In the genomic region with DNA sequence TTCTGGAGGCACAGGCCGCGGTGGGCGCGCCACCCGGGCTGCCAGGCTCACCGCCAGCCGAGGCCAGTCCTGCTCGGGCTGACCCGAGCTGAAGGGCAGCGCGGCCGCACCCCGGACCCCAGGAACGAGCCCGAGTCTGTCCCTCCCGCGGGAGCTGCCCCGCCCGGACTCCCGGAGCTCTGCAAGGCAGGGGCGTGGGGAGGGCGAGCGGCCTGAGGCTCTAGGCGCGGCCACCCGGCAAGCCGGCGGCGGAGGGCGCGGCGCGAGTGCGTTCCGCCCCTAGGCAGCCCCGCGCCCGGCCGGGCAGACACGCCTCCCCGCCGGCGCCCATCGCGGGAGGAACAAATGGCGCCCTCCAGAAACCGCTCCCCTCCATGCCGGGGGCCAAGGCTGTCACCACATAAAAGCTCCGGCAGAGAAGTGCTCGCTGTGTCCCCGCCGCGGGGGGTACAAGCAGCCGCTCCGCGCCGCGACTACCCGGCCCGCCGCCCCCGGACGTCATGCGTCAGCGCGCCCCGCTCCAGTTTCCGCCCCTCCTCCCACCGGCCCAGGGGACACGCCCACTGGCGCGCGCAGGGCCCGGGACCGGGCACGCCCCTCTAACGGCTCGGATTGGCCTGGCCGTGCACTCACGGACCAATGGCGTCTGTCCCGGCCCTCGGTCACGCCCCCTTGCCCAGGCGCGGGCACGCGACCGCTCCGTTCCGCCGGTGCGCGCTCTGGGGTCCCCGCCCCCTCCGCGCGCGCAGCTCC, we compare ENCODE assay signal across 8 cellular contexts. TPM values are rescaled to one million over a fixed set of nuclear protein-coding genes. Genes with fewer than 3 reads are reported as not detected.
A peak's percentile ranks its signal among the peaks of the same experiment; 100 is the strongest.
DNase-seq lines count a peak whose midpoint lies in the region; ATAC-seq and TF ChIP-seq lines count a peak whose summit lies in the region.

No MANE protein-coding gene starts in this region.

- peaks cover 51% of the 10 kb centered on the region for H3K36me3 Mint-ChIP-seq in dendritic cell treated with granulocyte-macrophage colony-stimulating factor and Interleukin-4, amounts not matched to agents 40 ng/mL and 50 ng/mL, for 4 days (ENCODE audit: low read depth)

- ATAC-seq in GM19351 (IDR thresholded peaks at IDR 0.05; ENCODE audit: unreplicated experiment), result peak; percentile 59
- ATAC-seq in HG03469 (IDR thresholded peaks at IDR 0.05; ENCODE audit: unreplicated experiment), result peak; percentile 48
- peak; percentile 87 for ATAC-seq in left lung

- H3K9me3 Mint-ChIP-seq in dendritic cell treated with granulocyte-macrophage colony-stimulating factor and Interleukin-4, amounts not matched to agents 40 ng/mL and 50 ng/mL, for 4 days, result no peaks in the 10 kb centered on the region

- H3K27me3 Mint-ChIP-seq in dendritic cell treated with granulocyte-macrophage colony-stimulating factor and Interleukin-4, amounts not matched to agents 40 ng/mL and 50 ng/mL, for 4 days, result no peaks in the 10 kb centered on the region

- H3K4me1 Mint-ChIP-seq in dendritic cell treated with granulocyte-macrophage colony-stimulating factor and Interleukin-4, amounts not matched to agents 40 ng/mL and 50 ng/mL, for 4 days (ENCODE audit: low read depth), result peaks cover 58% of the 10 kb centered on the region

- peak overlapping the region; percentile 81 for H3K27ac ChIP-seq in C4-2B
- H3K27ac ChIP-seq in left lung, result peak overlapping the region; percentile 99 to 100

- peak overlapping the region; percentile 94 for H3K4me3 Mint-ChIP-seq in dendritic cell treated with granulocyte-macrophage colony-stimulating factor and Interleukin-4, amounts not matched to agents 40 ng/mL and 50 ng/mL, for 4 days

- TF ChIP-seq CTCF in C4-2B (conservative IDR thresholded peaks at IDR 0.05) (no peak), left lung (IDR thresholded peaks at IDR 0.05) (no peak)

- H3K27ac Mint-ChIP-seq in dendritic cell treated with granulocyte-macrophage colony-stimulating factor and Interleukin-4, amounts not matched to agents 40 ng/mL and 50 ng/mL, for 4 days, result peak overlapping the region; percentile 97

- peaks cover 16 to 50% of the 10 kb centered on the region in 2 donors for H3K4me1 ChIP-seq in left lung

- H3K27me3 ChIP-seq in left lung, result no peaks in the 10 kb centered on the region

- DNase-seq in NCI-H526 treated with DMSO at 0.1 percent for 48 hours (lab: John Stamatoyannopoulos, UW), result peak; percentile 91
- peak; percentile 99 for DNase-seq in activated CD4-positive, alpha-beta T cell treated with anti-CD3 and anti-CD28 coated beads, Interleukin-2, amount 50 U/mL, for 4 hours
- peak; percentile 99 for DNase-seq in left lung
- DNase-seq in stimulated activated CD4-positive, alpha-beta T cell treated with anti-CD3 and anti-CD28 coated beads, Interleukin-2, amount 100 ng/mL, for 24 hours, result peak; percentile 99 to 100

- intact Hi-C loops in dendritic cell treated with granulocyte-macrophage colony-stimulating factor and Interleukin-4, amounts not matched to agents 40 ng/mL and 50 ng/mL, for 4 days (cut with micrococcal nuclease), result loop anchor here (1.0 to 2.0 kb wide), 2 partner anchors 109 to 110 kb away; no protein-coding TSS in a partner anchor
- intact Hi-C loops in left lung (cut with DNase I), result loop anchor here in 1 of 2 donors (5.0 kb wide), 1 partner anchor 114 kb away; no protein-coding TSS in a partner anchor

- H3K9me3 ChIP-seq in left lung, result peaks cover 0 to 2% of the 10 kb centered on the region in 2 donors

- H3K36me3 ChIP-seq in left lung, result peaks cover 0 to 3% of the 10 kb centered on the region in 2 donors

- peak overlapping the region; percentile 91 to 97 for H3K4me3 ChIP-seq in left lung

RNA-seq across cellular contexts. Expression of gene KLF13, which starts 0.5 kb away (rescaled TPM):
- 100 to 1,000 TPM; 110 to 116 TPM for total RNA-seq in left lung

Comparison
In these comparisons a context has a peak if more than half of its experiments do, and no peak if none do; other contexts are left out.
1. Peak in every context shown above with its lines: DNase-seq, ATAC-seq, H3K4me3 ChIP-seq and H3K27ac ChIP-seq.